8 cellular contexts compared by ENCODE assay signal in genomic region chr3:168847293-168847883, GRCh38.
DNase-seq lines count a peak whose midpoint lies in the region; ATAC-seq and TF ChIP-seq lines count a peak whose summit lies in the region.

No MANE protein-coding gene starts in this region.

- H3K4me3 ChIP-seq in DND-41 (ENCODE audit: low read depth in 1 of 2, low read length in 2 of 2) (no peak overlapping the region), foreskin fibroblast (ENCODE audit: low read depth in 1 of 2, low read length in 2 of 2) (no peak overlapping the region), gastrocnemius medialis (no peak overlapping the region)

- no peaks in the 10 kb centered on the region for H4K20me1 ChIP-seq in DND-41 (ENCODE audit: insufficient read depth, low read length)

- TF ChIP-seq POLR2A in gastrocnemius medialis (IDR thresholded peaks at IDR 0.05): no peak

- H3K9ac ChIP-seq in DND-41 (ENCODE audit: low read depth, low read length): no peak overlapping the region

- H3K9me3 ChIP-seq in DND-41 (ENCODE audit: insufficient read depth, low read length, severe bottlenecking): no peaks in the 10 kb centered on the region
- H3K9me3 ChIP-seq in gastrocnemius medialis: no peaks in the 10 kb centered on the region

- no peak overlapping the region for H3K27ac ChIP-seq in DND-41 (ENCODE audit: low read length)
- H3K27ac ChIP-seq in gastrocnemius medialis: no peak overlapping the region

- in situ Hi-C loops in gastrocnemius medialis (cut with MboI; ENCODE audit: low sequenced_read_pairs in 4 of 4): loop anchor here in 2 of 4 donors (10.0 to 25.0 kb wide), 2 partner anchors 633 to 635 kb away; no protein-coding TSS in a partner anchor

- no peak overlapping the region for H3K4me2 ChIP-seq in DND-41 (ENCODE audit: insufficient read depth, low read length)

- peak; percentile 6 for DNase-seq in DND-41
- peak; percentile 32 for DNase-seq in LHCN-M2 (ENCODE audit: low read depth)
- peak; percentile 24 to 43 for DNase-seq in SHP77 (lab: John Stamatoyannopoulos, UW)
- peak; percentile 28 to 78 for DNase-seq in foreskin fibroblast
- no peak for DNase-seq in gastrocnemius medialis
- no peak for DNase-seq in activated effector memory CD4-positive, alpha-beta T cell treated with anti-CD3 and anti-CD28 coated beads, Interleukin-2, amount 50 U/mL, for 16 hours
- no peak for DNase-seq in activated T-cell treated with anti-CD3 and anti-CD28 coated beads, Interleukin-2, amount 50 U/mL, for 1 hour

- no peak for ATAC-seq in DND-41 (ENCODE audit: insufficient read depth, low read depth)
- ATAC-seq in GM21360 (IDR thresholded peaks at IDR 0.05; ENCODE audit: unreplicated experiment): peak; percentile 74
- no peak for ATAC-seq in gastrocnemius medialis

- peak; percentile 59 for TF ChIP-seq CTCF in DND-41 (IDR thresholded peaks at IDR 0.05; ENCODE audit: borderline replicate concordance, extremely low read depth, low read length, poor library complexity, severe bottlenecking)
- TF ChIP-seq CTCF in foreskin fibroblast (IDR thresholded peaks at IDR 0.05; ENCODE audit: low read depth, low read length): peak; percentile 39
- TF ChIP-seq CTCF in gastrocnemius medialis (IDR thresholded peaks at IDR 0.05 in 4 of 5, conservative IDR thresholded peaks at IDR 0.05 in 1 of 5): peak in 4 of 5 experiments; percentile 12 to 52 (median 40)

- no peaks in the 10 kb centered on the region for H3K36me3 ChIP-seq in DND-41 (ENCODE audit: insufficient read depth, low read length)
- no peaks in the 10 kb centered on the region for H3K36me3 ChIP-seq in gastrocnemius medialis

- intact Hi-C loops in gastrocnemius medialis (cut with DNase I; ENCODE audit: low total_unique reads): loop anchor here (2.0 kb wide), 1 partner anchor 637 kb away; no protein-coding TSS in a partner anchor

- H3K4me1 ChIP-seq in DND-41 (ENCODE audit: insufficient read depth, low read length): no peaks in the 10 kb centered on the region
- H3K4me1 ChIP-seq in gastrocnemius medialis: no peaks in the 10 kb centered on the region

- no peak overlapping the region for H2AFZ ChIP-seq in DND-41 (ENCODE audit: low read depth, low read length)

- H3K79me2 ChIP-seq in DND-41 (ENCODE audit: insufficient read depth, low read length): no peaks in the 10 kb centered on the region

- H3K27me3 ChIP-seq in DND-41 (ENCODE audit: insufficient read depth, low read length, poor library complexity) (peaks cover 6% of the 10 kb centered on the region), gastrocnemius medialis (peaks cover 0 to 6% (median 0%) of the 10 kb centered on the region in 3 donors)

Comparison
In these comparisons a context has a peak if more than half of its experiments do, and no peak if none do; other contexts are left out.
1. DNase-seq: peak in DND-41 (single experiment), LHCN-M2 (single experiment), SHP77 (2 of 2) and foreskin fibroblast (2 of 2); none in gastrocnemius medialis (0 of 2), activated effector memory CD4-positive, alpha-beta T cell treated with anti-CD3 and anti-CD28 coated beads, Interleukin-2, amount 50 U/mL, for 16 hours (single experiment) and activated T-cell treated with anti-CD3 and anti-CD28 coated beads, Interleukin-2, amount 50 U/mL, for 1 hour (single experiment).
2. Peak in every context shown above with its lines, with median percentiles within 50 percentile points of each other: CTCF ChIP-seq.